Comparison of ENCODE assay signal across 8 cellular contexts in the genomic region with DNA sequence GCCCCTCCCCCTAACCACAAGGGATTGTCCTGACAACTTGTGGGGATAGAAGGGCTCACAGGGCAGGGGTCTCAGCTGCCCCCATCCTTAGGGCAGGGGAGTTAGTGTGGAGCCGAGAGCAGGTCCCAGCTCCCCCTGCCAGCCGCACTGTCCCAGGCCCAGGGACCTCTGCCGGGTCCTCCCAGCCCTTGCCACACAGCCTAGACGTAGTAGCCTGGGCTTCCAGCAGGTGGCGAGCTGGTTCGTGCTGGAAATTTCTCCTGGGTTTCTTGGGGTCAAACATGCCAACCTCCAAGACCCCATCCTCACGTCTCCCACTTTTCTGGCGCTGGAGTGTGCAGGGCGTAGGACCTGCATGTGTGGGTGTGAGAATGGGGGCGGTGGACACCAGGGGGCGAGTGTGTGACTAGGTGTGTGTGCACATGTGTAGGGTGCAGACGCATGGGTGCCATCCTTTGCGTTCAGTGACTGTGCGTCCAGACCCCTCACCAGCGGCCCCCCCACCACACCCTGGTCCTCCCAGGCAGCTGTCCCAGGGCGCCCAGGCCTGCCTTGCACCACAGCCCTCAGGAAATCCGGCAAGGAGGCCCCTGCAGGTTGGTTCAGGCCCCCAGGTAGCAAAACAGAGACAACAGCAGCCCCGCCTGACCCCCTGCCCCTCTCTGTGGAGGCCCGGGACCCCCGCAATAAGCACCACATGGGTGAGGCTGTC. TPM values are rescaled to one million over a fixed set of nuclear protein-coding genes. Genes with fewer than 3 reads are reported as not detected.
DNase-seq lines count a peak whose midpoint lies in the region; ATAC-seq, FAIRE-seq and TF ChIP-seq lines count a peak whose summit lies in the region.

No MANE protein-coding gene starts in this region.

- 63 to 73% methylated on average over 20 of the region's 20 CpGs for WGBS in pancreas, 2 donors

- FAIRE-seq in pancreas (lab: Jason Lieb, UNC) = no peak

- no peak overlapping the region for H3K27ac ChIP-seq in pancreas

- H3K4me1 ChIP-seq in pancreas = no peaks in the 10 kb centered on the region

- H3K27me3 ChIP-seq in BJ (ENCODE audit: control insufficient read depth, insufficient read depth, low read length) (no peaks in the 10 kb centered on the region), pancreas (no peaks in the 10 kb centered on the region)

- DNase-seq in BJ (ENCODE audit: low read depth) (no peak), HFF-Myc (ENCODE audit: extremely low read depth, low read depth) (no peak), epithelial cell of proximal tubule (ENCODE audit: low read depth) (no peak), pancreas (peak in 2 of 6 donors; percentile 36 to 67)
- peak; percentile 66 for DNase-seq in activated CD4-positive, alpha-beta T cell treated with anti-CD3 and anti-CD28 coated beads for 48 hours

- intact Hi-C loops in pancreas (cut with DNase I) = no loop called here

- POLR2A ChIA-PET in BJ (lab: Charles Lee) = no interaction called here

- CTCF ChIA-PET in BJ (lab: Yijun Ruan, JAX) = interaction anchor here (0.7 to 1.4 kb wide), 12 partner anchors 9 to 288 kb away, joined by 3 to 16 read pairs (median 4); partner anchors contain the start of genes SBK1 and SULT1A1

- ATAC-seq in pancreas (peak; percentile 46 to 68 (median 57)), GM21447 (IDR thresholded peaks at IDR 0.05; ENCODE audit: unreplicated experiment) (no peak), GM21529 (IDR thresholded peaks at IDR 0.05; ENCODE audit: unreplicated experiment) (no peak), HG03097 (IDR thresholded peaks at IDR 0.05; ENCODE audit: low FRiP score, unreplicated experiment) (no peak)

- H3K9me3 ChIP-seq in pancreas = no peaks in the 10 kb centered on the region

- H3K4me3 ChIP-seq in BJ (ENCODE audit: low read depth, low read length) = no peak overlapping the region
- no peak overlapping the region for H3K4me3 ChIP-seq in HFF-Myc (replicated peaks; ENCODE audit: low read depth, low read length)
- H3K4me3 ChIP-seq in epithelial cell of proximal tubule (ENCODE audit: low read depth, low read length) = no peak overlapping the region
- no peak overlapping the region for H3K4me3 ChIP-seq in pancreas

- H3K36me3 ChIP-seq in BJ (ENCODE audit: control insufficient read depth, insufficient read depth, low read length) (no peaks in the 10 kb centered on the region), pancreas (no peaks in the 10 kb centered on the region)

- TF ChIP-seq CTCF in BJ (IDR thresholded peaks at IDR 0.05; ENCODE audit: insufficient read depth, low read depth, low read length) (peak; percentile 87), HFF-Myc (IDR thresholded peaks at IDR 0.05; ENCODE audit: low read depth, low read length, missing control alignments) (peak; percentile 84), epithelial cell of proximal tubule (conservative IDR thresholded peaks at IDR 0.05; ENCODE audit: low read depth, low read length) (peak; percentile 83), pancreas (IDR thresholded peaks at IDR 0.05) (peak in 3 of 4 donors; percentile 36 to 61 (median 47))

RNA-seq across cellular contexts. Expression of gene SBK1, which starts 29.5 kb away (rescaled TPM):
- polyA plus RNA-seq in BJ (2011; rRNA removed) (0.01 TPM in 1 of 2 replicates, not detected in the other), pancreas (1 to 10 TPM in 1 of 2 donors, under 1 TPM in 1; 0.96 to 1.4 TPM)
- not detected in 2 replicates for polyA minus RNA-seq in BJ (2011; rRNA and poly(A)+ RNA removed)
- total RNA-seq in epithelial cell of proximal tubule (1.4 and 4.8 TPM in 2 replicates), pancreas (1 to 10 TPM; 1.3 to 4.0 (median 1.6) TPM)

RNA-seq across cellular contexts. Expression of gene NPIPB6, which starts 41.5 kb away (rescaled TPM):
- 0.15 and 0.34 TPM in 2 replicates for polyA plus RNA-seq in BJ (2011; rRNA removed)
- polyA minus RNA-seq in BJ (2011; rRNA and poly(A)+ RNA removed) = 0.09 and 0.46 TPM in 2 replicates
- 0.07 and 0.29 TPM in 2 replicates for total RNA-seq in epithelial cell of proximal tubule
- total RNA-seq in pancreas = 1 to 10 TPM in 2 of 6 donors, under 1 TPM in 3, not detected in 1; 0.25 to 2.0 (median 0.58) TPM
- polyA plus RNA-seq in pancreas = under 1 TPM; 0.61 to 0.77 TPM

Comparison
In these comparisons a context has a peak if more than half of its experiments do, and no peak if none do; other contexts are left out.
1. ATAC-seq: peak in pancreas (4 of 4); none in GM21447 (single experiment), GM21529 (single experiment) and HG03097 (single experiment).
2. Peak in every context shown above with its lines, with median percentiles within 50 percentile points of each other: CTCF ChIP-seq.